In the genomic region with DNA sequence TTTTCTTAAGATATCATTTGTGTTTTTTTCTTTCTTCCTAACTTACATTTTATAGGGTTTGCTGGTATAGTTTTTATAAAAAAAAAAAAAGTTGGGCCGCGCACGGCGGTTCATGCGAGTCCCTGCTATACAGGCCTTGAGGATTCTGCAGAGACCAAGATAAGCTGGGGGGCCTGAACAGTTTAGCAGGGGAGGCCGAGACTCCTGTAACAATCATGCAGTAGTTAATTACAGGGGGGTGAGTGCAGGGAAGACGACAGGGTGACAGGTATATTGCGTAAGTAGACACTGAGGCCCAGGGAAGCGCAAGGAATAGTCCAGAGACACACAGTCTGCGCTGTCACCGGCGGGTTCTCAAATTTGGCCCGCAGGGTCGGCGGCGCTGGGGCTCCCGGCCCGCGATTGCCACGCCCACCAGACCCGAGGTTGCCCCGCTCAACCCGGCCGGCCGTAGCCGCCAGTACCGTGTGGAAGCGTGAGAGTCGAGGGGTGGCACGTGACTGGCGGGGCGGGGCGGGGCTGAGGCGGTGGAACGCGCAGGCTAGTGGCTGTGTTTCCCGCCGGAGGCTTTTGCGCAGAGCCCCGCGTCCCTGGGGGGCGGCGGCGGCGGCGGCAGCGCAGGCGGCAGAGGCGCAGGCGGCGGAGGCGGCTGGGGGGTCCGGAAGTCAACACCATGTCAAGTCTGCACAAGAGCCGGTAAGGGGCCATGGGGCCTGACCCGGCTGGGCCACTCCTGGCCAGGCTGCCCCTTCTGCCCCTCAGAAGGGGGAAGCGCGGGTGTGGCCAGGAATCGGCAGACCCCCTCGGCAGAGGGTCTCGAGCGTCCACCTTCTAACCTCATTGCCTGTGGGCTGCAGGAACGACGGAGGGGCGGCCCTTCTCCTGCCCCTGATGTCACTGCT, we compare ENCODE assay signal across 8 cellular contexts. TPM values are rescaled to one million over a fixed set of nuclear protein-coding genes. Genes with fewer than 3 reads are reported as not detected.
DNase-seq lines count a peak whose midpoint lies in the region; ATAC-seq and TF ChIP-seq lines count a peak whose summit lies in the region.

A gene with protein sequence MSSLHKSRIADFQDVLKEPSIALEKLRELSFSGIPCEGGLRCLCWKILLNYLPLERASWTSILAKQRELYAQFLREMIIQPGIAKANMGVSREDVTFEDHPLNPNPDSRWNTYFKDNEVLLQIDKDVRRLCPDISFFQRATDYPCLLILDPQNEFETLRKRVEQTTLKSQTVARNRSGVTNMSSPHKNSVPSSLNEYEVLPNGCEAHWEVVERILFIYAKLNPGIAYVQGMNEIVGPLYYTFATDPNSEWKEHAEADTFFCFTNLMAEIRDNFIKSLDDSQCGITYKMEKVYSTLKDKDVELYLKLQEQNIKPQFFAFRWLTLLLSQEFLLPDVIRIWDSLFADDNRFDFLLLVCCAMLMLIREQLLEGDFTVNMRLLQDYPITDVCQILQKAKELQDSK (plus strand): TSS at position 573 of the 902 bp plus-strand sequence. CDS start 101 bp downstream, at position 674.

- peak within 1 kb of the TSS; percentile 89 for H3K27ac Mint-ChIP-seq in activated T-helper 17 cell treated with anti-CD3 and anti-CD28 coated beads, Interleukin-2, amount 50 U/mL, for 72 hours
- H3K27ac Mint-ChIP-seq in naive thymus-derived CD8-positive, alpha-beta T cell = peak within 1 kb of the TSS; percentile 91 to 99 (median 97)
- peak within 1 kb of the TSS; percentile 97 for H3K27ac Mint-ChIP-seq in stimulated activated naive B cell treated with anti-CD40 and anti-IgM and Interleukin-4, amounts not matched to agents 10 μg/mL and 1 μg/mL and 100 μg/mL, for 72 hours

- POLR2A ChIA-PET in naive thymus-derived CD8-positive, alpha-beta T cell (lab: Charles Lee) = interaction anchor here (0.7 to 7.4 kb wide), 8 partner anchors 12 to 646 kb away, joined by 3 to 50 read pairs (median 3); a partner anchor contains a TSS

- H3K4me3 ChIP-seq in DOHH2 (ENCODE audit: low read length) (peak within 1 kb of the TSS; percentile 85), RWPE2 (ENCODE audit: severe bottlenecking) (peak within 1 kb of the TSS; percentile 100), fibroblast of mammary gland (ENCODE audit: control insufficient read depth, low read depth, low read length) (peak within 1 kb of the TSS; percentile 94)

- peaks cover 17% of the 10 kb centered on the region for H3F3A ChIP-seq in DOHH2 (ENCODE audit: control insufficient read depth, insufficient read depth)

- H3K36me3 ChIP-seq in DOHH2 (ENCODE audit: control insufficient read depth, low read length) (peaks cover 26% of the 10 kb centered on the region), RWPE2 (ENCODE audit: low read depth) (peaks cover 13% of the 10 kb centered on the region)

- TF ChIP-seq CTCF in DOHH2 (IDR thresholded peaks at IDR 0.05; ENCODE audit: low read depth, low read length, poor library complexity, severe bottlenecking) (no peak), RWPE2 (IDR thresholded peaks at IDR 0.05; ENCODE audit: poor library complexity, severe bottlenecking) (no peak), fibroblast of mammary gland (conservative IDR thresholded peaks at IDR 0.05; ENCODE audit: control insufficient read depth, insufficient read depth, low read depth, low read length) (no peak)

- no peaks in the 10 kb centered on the region for H4K20me1 ChIP-seq in DOHH2 (ENCODE audit: control insufficient read depth, insufficient read depth, low read depth, low read length)

- DNase-seq in GOT3 (lab: John Stamatoyannopoulos, UW) = peak; percentile 33
- peak; percentile 86 for DNase-seq in LoVo (ENCODE audit: low spot score)
- DNase-seq in RWPE2 (ENCODE audit: low spot score) = peak; percentile 83
- DNase-seq in fibroblast of mammary gland (ENCODE audit: low read depth) = peak; percentile 66
- DNase-seq in naive thymus-derived CD8-positive, alpha-beta T cell = peak; percentile 87 to 95 (median 92)
- DNase-seq in stimulated activated naive B cell treated with anti-CD40 and anti-IgM and Interleukin-4, amounts not matched to agents 10 μg/mL and 1 μg/mL and 100 μg/mL, for 72 hours = peak; percentile 88

- no peaks in the 10 kb centered on the region for H3K9me3 ChIP-seq in DOHH2 (ENCODE audit: control insufficient read depth, insufficient read depth, low read length)
- no peaks in the 10 kb centered on the region for H3K9me3 ChIP-seq in RWPE2 (ENCODE audit: severe bottlenecking)

- no peaks in the 10 kb centered on the region for H3K27me3 Mint-ChIP-seq in activated T-helper 17 cell treated with anti-CD3 and anti-CD28 coated beads, Interleukin-2, amount 50 U/mL, for 72 hours
- H3K27me3 Mint-ChIP-seq in naive thymus-derived CD8-positive, alpha-beta T cell = peaks cover 0 to 1% (median 0%) of the 10 kb centered on the region in 5 donors
- H3K27me3 Mint-ChIP-seq in stimulated activated naive B cell treated with anti-CD40 and anti-IgM and Interleukin-4, amounts not matched to agents 10 μg/mL and 1 μg/mL and 100 μg/mL, for 72 hours = no peaks in the 10 kb centered on the region

- peak within 1 kb of the TSS; percentile 67 for H3K27ac ChIP-seq in DOHH2 (ENCODE audit: low read depth, low read length)
- H3K27ac ChIP-seq in RWPE2 (ENCODE audit: poor library complexity, severe bottlenecking) = peak within 1 kb of the TSS; percentile 46

- H3K27me3 ChIP-seq in DOHH2 (ENCODE audit: control insufficient read depth, low read length) (no peaks in the 10 kb centered on the region), RWPE2 (ENCODE audit: insufficient read depth, poor library complexity, severe bottlenecking) (no peaks in the 10 kb centered on the region)

- H3K9me3 Mint-ChIP-seq in activated T-helper 17 cell treated with anti-CD3 and anti-CD28 coated beads, Interleukin-2, amount 50 U/mL, for 72 hours = no peaks in the 10 kb centered on the region
- no peaks in the 10 kb centered on the region for H3K9me3 Mint-ChIP-seq in naive thymus-derived CD8-positive, alpha-beta T cell
- no peaks in the 10 kb centered on the region for H3K9me3 Mint-ChIP-seq in stimulated activated naive B cell treated with anti-CD40 and anti-IgM and Interleukin-4, amounts not matched to agents 10 μg/mL and 1 μg/mL and 100 μg/mL, for 72 hours

- peaks cover 40% of the 10 kb centered on the region for H3K4me1 ChIP-seq in DOHH2 (ENCODE audit: control insufficient read depth, low read length)
- no peaks in the 10 kb centered on the region for H3K4me1 ChIP-seq in RWPE2 (ENCODE audit: insufficient read depth, poor library complexity, severe bottlenecking)

- no peaks in the 10 kb centered on the region for H3K4me1 Mint-ChIP-seq in activated T-helper 17 cell treated with anti-CD3 and anti-CD28 coated beads, Interleukin-2, amount 50 U/mL, for 72 hours
- peaks cover 6 to 27% (median 23%) of the 10 kb centered on the region in 4 donors for H3K4me1 Mint-ChIP-seq in naive thymus-derived CD8-positive, alpha-beta T cell
- peaks cover 31 to 54% of the 10 kb centered on the region in 2 donors for H3K4me1 Mint-ChIP-seq in stimulated activated naive B cell treated with anti-CD40 and anti-IgM and Interleukin-4, amounts not matched to agents 10 μg/mL and 1 μg/mL and 100 μg/mL, for 72 hours

- H3K36me3 Mint-ChIP-seq in activated T-helper 17 cell treated with anti-CD3 and anti-CD28 coated beads, Interleukin-2, amount 50 U/mL, for 72 hours (ENCODE audit: low read depth) = peaks cover 23% of the 10 kb centered on the region
- H3K36me3 Mint-ChIP-seq in naive thymus-derived CD8-positive, alpha-beta T cell = peaks cover 0 to 19% (median 0%) of the 10 kb centered on the region in 3 donors
- peaks cover 42 to 47% of the 10 kb centered on the region in 2 donors for H3K36me3 Mint-ChIP-seq in stimulated activated naive B cell treated with anti-CD40 and anti-IgM and Interleukin-4, amounts not matched to agents 10 μg/mL and 1 μg/mL and 100 μg/mL, for 72 hours

- peak; percentile 97 for ATAC-seq in RWPE2 (ENCODE audit: low read depth)
- ATAC-seq in activated T-helper 17 cell treated with anti-CD3 and anti-CD28 coated beads, Interleukin-2, amount 50 U/mL, for 72 hours (replicated peaks) = peak; percentile 99
- ATAC-seq in naive thymus-derived CD8-positive, alpha-beta T cell = peak; percentile 94 to 96
- peak; percentile 92 to 93 for ATAC-seq in stimulated activated naive B cell treated with anti-CD40 and anti-IgM and Interleukin-4, amounts not matched to agents 10 μg/mL and 1 μg/mL and 100 μg/mL, for 72 hours (replicated peaks)

- peak within 1 kb of the TSS; percentile 93 for H3K4me3 Mint-ChIP-seq in activated T-helper 17 cell treated with anti-CD3 and anti-CD28 coated beads, Interleukin-2, amount 50 U/mL, for 72 hours
- peak within 1 kb of the TSS; percentile 91 to 98 (median 94) for H3K4me3 Mint-ChIP-seq in naive thymus-derived CD8-positive, alpha-beta T cell
- peak within 1 kb of the TSS; percentile 99 for H3K4me3 Mint-ChIP-seq in stimulated activated naive B cell treated with anti-CD40 and anti-IgM and Interleukin-4, amounts not matched to agents 10 μg/mL and 1 μg/mL and 100 μg/mL, for 72 hours

- peak within 1 kb of the TSS; percentile 86 for H3K4me2 ChIP-seq in DOHH2 (ENCODE audit: low read length)

- no peaks in the 10 kb centered on the region for H3K9me2 ChIP-seq in DOHH2 (replicated peaks; ENCODE audit: control insufficient read depth, low read length)

- H3K79me2 ChIP-seq in DOHH2 (ENCODE audit: control insufficient read depth, low read length) = peaks cover 22% of the 10 kb centered on the region

RNA-seq across cellular contexts. Expression of the gene that starts here (rescaled TPM):
- total RNA-seq in activated T-helper 17 cell treated with anti-CD3 and anti-CD28 coated beads, Interleukin-2, amount 50 U/mL, for 72 hours = 10 to 100 TPM; 18.7 to 24.2 TPM
- total RNA-seq in naive thymus-derived CD8-positive, alpha-beta T cell = 10 to 100 TPM; 29.9 to 36.3 TPM
- 10 to 100 TPM; 20.2 to 34.8 (median 22.2) TPM for polyA plus RNA-seq in naive thymus-derived CD8-positive, alpha-beta T cell

Comparison
In these comparisons a context has a peak if more than half of its experiments do, and no peak if none do; other contexts are left out.
1. Peak in every context shown above with its lines: DNase-seq, ATAC-seq, H3K4me3 ChIP-seq and H3K27ac ChIP-seq.
2. DNase-seq: peak in every context shown above with its lines; median percentile 92 in naive thymus-derived CD8-positive, alpha-beta T cell; 88 in stimulated activated naive B cell treated with anti-CD40 and anti-IgM and Interleukin-4, amounts not matched to agents 10 μg/mL and 1 μg/mL and 100 μg/mL, for 72 hours; 86 in LoVo; 83 in RWPE2; 66 in fibroblast of mammary gland; 33 in GOT3.